8 cellular contexts compared by ENCODE assay signal in genomic region chr12:64759035-64759894, GRCh38. TPM values are rescaled to one million over a fixed set of nuclear protein-coding genes. Genes with fewer than 3 reads are reported as not detected.
DNase-seq lines count a peak whose midpoint lies in the region; ATAC-seq, FAIRE-seq and TF ChIP-seq lines count a peak whose summit lies in the region.

TSS of gene GNS (minus strand) at chr12:64759406. CDS start at chr12:64759276, 130 bp downstream.

- H3K4me1 Mint-ChIP-seq in nephron progenitor cell, result peaks cover 26% of the 10 kb centered on the region
- peaks cover 51% of the 10 kb centered on the region for H3K4me1 Mint-ChIP-seq in stimulated activated naive CD8-positive, alpha-beta T cell treated with anti-CD3 and anti-CD28 coated beads, Interleukin-15, amount 100 ng/mL, for 72 hours

- peak within 1 kb of the TSS; percentile 97 for H3K4me3 Mint-ChIP-seq in nephron progenitor cell
- peak within 1 kb of the TSS; percentile 88 to 90 for H3K4me3 Mint-ChIP-seq in stimulated activated naive CD8-positive, alpha-beta T cell treated with anti-CD3 and anti-CD28 coated beads, Interleukin-15, amount 100 ng/mL, for 72 hours

- no peaks in the 10 kb centered on the region for H3K27me3 Mint-ChIP-seq in nephron progenitor cell (ENCODE audit: low read depth, poor library complexity)
- no peaks in the 10 kb centered on the region for H3K27me3 Mint-ChIP-seq in stimulated activated naive CD8-positive, alpha-beta T cell treated with anti-CD3 and anti-CD28 coated beads, Interleukin-15, amount 100 ng/mL, for 72 hours

- H3K9me3 Mint-ChIP-seq in nephron progenitor cell, result no peaks in the 10 kb centered on the region
- H3K9me3 Mint-ChIP-seq in stimulated activated naive CD8-positive, alpha-beta T cell treated with anti-CD3 and anti-CD28 coated beads, Interleukin-15, amount 100 ng/mL, for 72 hours, result no peaks in the 10 kb centered on the region

- TF ChIP-seq POLR2A in H54 (IDR thresholded peaks at IDR 0.05; ENCODE audit: low read depth, low read length), result peak; percentile 58

- ATAC-seq in stimulated activated naive CD8-positive, alpha-beta T cell treated with anti-CD3 and anti-CD28 coated beads, Interleukin-15, amount 100 ng/mL, for 72 hours, result peak; percentile 90

- peaks cover 17% of the 10 kb centered on the region for H3K36me3 Mint-ChIP-seq in nephron progenitor cell (ENCODE audit: low read depth)

- FAIRE-seq in H54 (lab: Jason Lieb, UNC), result peak; percentile 97

- TF ChIP-seq CTCF in fibroblast of the aortic adventitia (IDR thresholded peaks at IDR 0.05; ENCODE audit: insufficient read depth, low read length) (no peak), nephron progenitor cell (IDR thresholded peaks at IDR 0.05) (no peak)

- H3K27ac Mint-ChIP-seq in nephron progenitor cell, result peak within 1 kb of the TSS; percentile 94
- H3K27ac Mint-ChIP-seq in stimulated activated naive CD8-positive, alpha-beta T cell treated with anti-CD3 and anti-CD28 coated beads, Interleukin-15, amount 100 ng/mL, for 72 hours, result peak within 1 kb of the TSS; percentile 91 to 92

- DNase-seq in EH (ENCODE audit: low read depth), result peak; percentile 92
- peak; percentile 92 for DNase-seq in H54 (ENCODE audit: insufficient read length, low spot score)
- DNase-seq in M059J (ENCODE audit: low read depth), result peak; percentile 88
- DNase-seq in SHP77 (lab: John Stamatoyannopoulos, UW), result peak; percentile 80 to 88
- peak; percentile 98 for DNase-seq in activated effector memory CD4-positive, alpha-beta T cell treated with anti-CD3 and anti-CD28 coated beads, Interleukin-2, amount 50 U/mL, for 16 hours
- DNase-seq in fibroblast of the aortic adventitia (ENCODE audit: low read depth), result peak; percentile 90
- peak; percentile 99 for DNase-seq in nephron progenitor cell
- DNase-seq in stimulated activated naive CD8-positive, alpha-beta T cell treated with anti-CD3 and anti-CD28 coated beads, Interleukin-15, amount 100 ng/mL, for 72 hours, result peak; percentile 91 to 94

- H3K4me3 ChIP-seq in fibroblast of the aortic adventitia (ENCODE audit: low read depth, low read length), result peak within 1 kb of the TSS; percentile 92

RNA-seq across cellular contexts. Expression of gene GNS, which starts in this region (rescaled TPM):
- total RNA-seq in M059J (2014; rRNA removed; shearing (Covaris generic)), result 152 and 210 TPM in 2 replicates
- 162 and 166 TPM in 2 replicates for total RNA-seq in fibroblast of the aortic adventitia (ENCODE audit: low replicate concordance)

Comparison
In these comparisons a context has a peak if more than half of its experiments do, and no peak if none do; other contexts are left out.
1. Peak in every context shown above with its lines: DNase-seq, ATAC-seq and H3K4me3 ChIP-seq.